12 cellular contexts compared by ENCODE assay signal in genomic region chr7:5625938-5626337, GRCh38. TPM values are rescaled to one million over a fixed set of nuclear protein-coding genes. Genes with fewer than 3 reads are reported as not detected.
DNase-seq lines count a peak whose midpoint lies in the region; ATAC-seq, FAIRE-seq and TF ChIP-seq lines count a peak whose summit lies in the region.
"Had no signal": no experiment of that assay in that cellular context is flagged by ENCODE, and none has a peak within 500 bp of the region (broad histone marks: within the 10 kb centered on the region; RNA-seq: fewer than 3 reads in every experiment).

No MANE protein-coding gene starts in this region.

- H3K79me2 ChIP-seq in hepatocyte = no peaks in the 10 kb centered on the region

- ATAC-seq in activated T-helper 17 cell treated with anti-CD3 and anti-CD28 coated beads, Interleukin-2, amount 50 U/mL, for 72 hours (replicated peaks) = no peak
- ATAC-seq in GM21619 (IDR thresholded peaks at IDR 0.05; ENCODE audit: unreplicated experiment) (no peak), HG03521 (IDR thresholded peaks at IDR 0.05; ENCODE audit: unreplicated experiment) (no peak)

- H3K27me3 Mint-ChIP-seq in activated T-helper 17 cell treated with anti-CD3 and anti-CD28 coated beads, Interleukin-2, amount 50 U/mL, for 72 hours = no peaks in the 10 kb centered on the region

- H2AFZ ChIP-seq in hepatocyte = no peak overlapping the region

- H3K27ac Mint-ChIP-seq in activated T-helper 17 cell treated with anti-CD3 and anti-CD28 coated beads, Interleukin-2, amount 50 U/mL, for 72 hours = peak overlapping the region; percentile 30

- no peaks in the 10 kb centered on the region for H4K20me1 ChIP-seq in hepatocyte (ENCODE audit: insufficient read depth, poor library complexity, severe bottlenecking)

- no peaks in the 10 kb centered on the region for H3K36me3 ChIP-seq in hepatocyte (replicated peaks; ENCODE audit: insufficient read depth, low read depth)

- H3K36me3 Mint-ChIP-seq in activated T-helper 17 cell treated with anti-CD3 and anti-CD28 coated beads, Interleukin-2, amount 50 U/mL, for 72 hours (ENCODE audit: low read depth) = peaks cover 65% of the 10 kb centered on the region

- no peak overlapping the region for H3K4me3 Mint-ChIP-seq in activated T-helper 17 cell treated with anti-CD3 and anti-CD28 coated beads, Interleukin-2, amount 50 U/mL, for 72 hours

- no peaks in the 10 kb centered on the region for H3K27me3 ChIP-seq in hepatocyte
- H3K27me3 ChIP-seq: transverse colon had no signal

- WGBS in hepatocyte (ENCODE audit: low lambda C conversion rate, missing lambda C conversion rate) = 10% methylated on average over 1 of the region's 1 CpG

- no peaks in the 10 kb centered on the region for H3K9me3 Mint-ChIP-seq in activated T-helper 17 cell treated with anti-CD3 and anti-CD28 coated beads, Interleukin-2, amount 50 U/mL, for 72 hours

- no peak overlapping the region for H3K27ac ChIP-seq in hepatocyte
- H3K27ac ChIP-seq: transverse colon had no signal

- H3K9me3 ChIP-seq in hepatocyte (ENCODE audit: low read depth) = no peaks in the 10 kb centered on the region
- H3K9me3 ChIP-seq: transverse colon had no signal

- H3K4me3 ChIP-seq in hepatocyte = no peak overlapping the region
- H3K4me3 ChIP-seq: transverse colon had no signal

- H3K4me1 Mint-ChIP-seq in activated T-helper 17 cell treated with anti-CD3 and anti-CD28 coated beads, Interleukin-2, amount 50 U/mL, for 72 hours = peaks cover 11% of the 10 kb centered on the region

- no peaks in the 10 kb centered on the region for H3K9me2 ChIP-seq in hepatocyte (replicated peaks; ENCODE audit: insufficient read depth)

- no peaks in the 10 kb centered on the region for H3K4me1 ChIP-seq in hepatocyte (ENCODE audit: insufficient read depth)

- no peak for TF ChIP-seq CTCF in hepatocyte (IDR thresholded peaks at IDR 0.05; ENCODE audit: poor library complexity)

- FAIRE-seq in GM12892 (lab: Jason Lieb, UNC) = peak; percentile 36

- no peak for TF ChIP-seq POLR2A in GM12892 (IDR thresholded peaks at IDR 0.05; ENCODE audit: low read depth, low read length)

- DNase-seq in A172 (ENCODE audit: low spot score) (peak; percentile 83), GM12892 (ENCODE audit: insufficient read length) (no peak), hepatocyte (ENCODE audit: low spot score) (peak; percentile 38), NCI-H146 (lab: John Stamatoyannopoulos, UW) (no peak)
- no peak for DNase-seq in activated CD4-positive, alpha-beta T cell treated with anti-CD3 and anti-CD28 coated beads for 4 hours
- DNase-seq: DMS153, hippocampal formation, retina, transverse colon had no signal

- H3K4me2 ChIP-seq in hepatocyte = no peak overlapping the region

RNA-seq across cellular contexts. Expression of gene FSCN1, which starts 33.3 kb away (rescaled TPM):
- 207 and 208 TPM in 2 replicates for total RNA-seq in A172 (2014; rRNA removed; shearing (Covaris generic))
- 71.1 TPM for polyA plus RNA-seq in GM12892 (2012; ENCODE audit: missing spikeins)
- total RNA-seq in activated T-helper 17 cell treated with anti-CD3 and anti-CD28 coated beads, Interleukin-2, amount 50 U/mL, for 72 hours = 10 to 100 TPM in 1 of 2 donors, 1 to 10 TPM in 1; 9.4 to 30.2 TPM
- total RNA-seq in hepatocyte = 82.9 and 117 TPM in 2 replicates
- 120 and 132 TPM in 2 replicates for polyA plus RNA-seq in hepatocyte

Comparison
In these comparisons a context has a peak if more than half of its experiments do, and no peak if none do; other contexts are left out.
1. DNase-seq: peak in A172 (single experiment) and hepatocyte (single experiment); none in GM12892 (single experiment), activated CD4-positive, alpha-beta T cell treated with anti-CD3 and anti-CD28 coated beads for 4 hours (0 of 2) and NCI-H146 (single experiment).